ENCODE assay signal across 29 cellular contexts in genomic region chr2:73640946-73641766, GRCh38. TPM values are rescaled to one million over a fixed set of nuclear protein-coding genes. Genes with fewer than 3 reads are reported as not detected.
"Had no signal": no experiment of that assay in that cellular context is flagged by ENCODE, and none has a peak within 500 bp of the region (broad histone marks: within the 10 kb centered on the region; RNA-seq: fewer than 3 reads in every experiment).

No MANE protein-coding gene starts in this region.

- H3K36me3 ChIP-seq: ascending aorta, WERI-Rb-1 had no signal

- H3K27ac Mint-ChIP-seq: activated CD4-positive, alpha-beta T cell treated with anti-CD3 and anti-CD28 coated beads for 36 hours; activated CD8-positive, alpha-beta T cell treated with anti-CD3 and anti-CD28 coated beads, Interleukin-2, amount 10 ng/mL, durations not matched to agents 7 days and 5 days; activated naive CD4-positive, alpha-beta T cell treated with anti-CD3 and anti-CD28 coated beads, Interleukin-2, amount 50 U/mL, for 72 hours; activated naive CD8-positive, alpha-beta T cell treated with anti-CD3 and anti-CD28 coated beads, Interleukin-2, amount 50 U/mL, for 24 hours; IgD-negative memory B cell had no signal

- H3K27ac ChIP-seq: ascending aorta, body of pancreas, WERI-Rb-1 had no signal

- H3K27me3 ChIP-seq: ascending aorta, body of pancreas had no signal

- DNase-seq: activated CD4-positive, alpha-beta T cell treated with anti-CD3 and anti-CD28 coated beads for 36 hours; activated CD8-positive, alpha-beta memory T cell treated with anti-CD3 and anti-CD28 coated beads, Interleukin-2, amount 50 U/mL, for 48 hours; activated CD8-positive, alpha-beta T cell treated with anti-CD3 and anti-CD28 coated beads, Interleukin-2, amount 10 ng/mL, durations not matched to agents 7 days and 5 days; activated effector memory CD4-positive, alpha-beta T cell treated with Interleukin-2 at 50 U/mL for 16 hours; activated naive CD4-positive, alpha-beta T cell treated with Interleukin-2 at 50 U/mL for 16 hours; activated naive CD8-positive, alpha-beta T cell treated with anti-CD3 and anti-CD28 coated beads, Interleukin-2, amount 50 U/mL, for 24 hours; activated T-cell treated with anti-CD3 and anti-CD28 coated beads, Interleukin-2, amount 50 U/mL, for 1 hour; amniotic stem cell; KG1; NCI-H1048; NCI-H1417; NCI-H1930; NCI-H2171; NCI-H2227 treated with DMSO at 0.1 percent for 48 hours; NCI-H446 treated with DMSO at 0.1 percent for 48 hours; NCI-H524 treated with DMSO at 0.1 percent for 48 hours; NCI-H748 treated with DMSO at 0.1 percent for 48 hours; SHP77 treated with DMSO at 0.1 percent for 48 hours; T-helper 1 cell; WERI-Rb-1 had no signal

- H3K9me3 ChIP-seq: ascending aorta, body of pancreas had no signal

- H3K4me3 Mint-ChIP-seq: activated CD4-positive, alpha-beta T cell treated with anti-CD3 and anti-CD28 coated beads for 36 hours; activated CD8-positive, alpha-beta T cell treated with anti-CD3 and anti-CD28 coated beads, Interleukin-2, amount 10 ng/mL, durations not matched to agents 7 days and 5 days; activated naive CD8-positive, alpha-beta T cell treated with anti-CD3 and anti-CD28 coated beads, Interleukin-2, amount 50 U/mL, for 24 hours had no signal

- H3K4me3 ChIP-seq: ascending aorta, body of pancreas had no signal

- H3K4me1 ChIP-seq: ascending aorta had no signal

- ATAC-seq: activated CD4-positive, alpha-beta T cell treated with anti-CD3 and anti-CD28 coated beads for 36 hours; activated CD8-positive, alpha-beta T cell treated with anti-CD3 and anti-CD28 coated beads, Interleukin-2, amount 10 ng/mL, durations not matched to agents 7 days and 5 days; activated naive CD4-positive, alpha-beta T cell treated with anti-CD3 and anti-CD28 coated beads, Interleukin-2, amount 50 U/mL, for 72 hours; activated naive CD8-positive, alpha-beta T cell treated with anti-CD3 and anti-CD28 coated beads, Interleukin-2, amount 50 U/mL, for 24 hours had no signal

- H3K4me1 Mint-ChIP-seq: activated CD4-positive, alpha-beta T cell treated with anti-CD3 and anti-CD28 coated beads for 36 hours; activated naive CD8-positive, alpha-beta T cell treated with anti-CD3 and anti-CD28 coated beads, Interleukin-2, amount 50 U/mL, for 24 hours; IgD-negative memory B cell had no signal

RNA-seq across cellular contexts. Expression of gene NAT8, which starts 1.1 kb away (rescaled TPM):
- total RNA-seq: activated CD4-positive, alpha-beta T cell treated with anti-CD3 and anti-CD28 coated beads for 36 hours; activated CD8-positive, alpha-beta T cell treated with anti-CD3 and anti-CD28 coated beads, Interleukin-2, amount 10 ng/mL, durations not matched to agents 7 days and 5 days; activated naive CD4-positive, alpha-beta T cell treated with anti-CD3 and anti-CD28 coated beads, Interleukin-2, amount 50 U/mL, for 72 hours; ascending aorta; body of pancreas; bronchial epithelial cell; LHCN-M2; M059J; PC-3; T-helper 2 cell treated with Interferon-gamma antibody and Interleukin-4, amounts not matched to agents 100 ng/mL and 5 ng/mL, for 36 hours had no signal
